In genomic region chr11:27705873-27706820, GRCh38 we compare ENCODE assay signal across 8 cellular contexts. TPM values are rescaled to one million over a fixed set of nuclear protein-coding genes. Genes with fewer than 3 reads are reported as not detected.
DNase-seq lines count a peak whose midpoint lies in the region; ATAC-seq and TF ChIP-seq lines count a peak whose summit lies in the region.

No MANE protein-coding gene starts in this region.

- H3K4me3 ChIP-seq in BJ (ENCODE audit: low read depth, low read length) = no peak overlapping the region
- H3K4me3 ChIP-seq in PC-9 = no peak overlapping the region
- no peak overlapping the region for H3K4me3 ChIP-seq in ovary

- no peaks in the 10 kb centered on the region for H4K20me1 ChIP-seq in PC-9 (ENCODE audit: insufficient read depth)

- no peaks in the 10 kb centered on the region for H3K9me2 ChIP-seq in PC-9 (ENCODE audit: insufficient read depth)

- peak; percentile 60 for TF ChIP-seq CTCF in BJ (IDR thresholded peaks at IDR 0.05; ENCODE audit: insufficient read depth, low read depth, low read length)
- TF ChIP-seq CTCF in PC-9 (conservative IDR thresholded peaks at IDR 0.05) = peak; percentile 80
- TF ChIP-seq CTCF in ovary (IDR thresholded peaks at IDR 0.05) = no peak

- TF ChIP-seq POLR2A in ovary (IDR thresholded peaks at IDR 0.05) = no peak

- no peaks in the 10 kb centered on the region for H3F3A ChIP-seq in PC-9 (ENCODE audit: insufficient read depth, low read depth)

- H3K79me2 ChIP-seq in PC-9 (ENCODE audit: low read depth) = no peaks in the 10 kb centered on the region

- POLR2A ChIA-PET in BJ (lab: Charles Lee) = interaction anchor here (1.3 kb wide), 1 partner anchor 11 kb away, joined by 5 read pairs; no protein-coding TSS in a partner anchor
- POLR2A ChIA-PET in PC-9 (lab: Charles Lee; ENCODE audit: unreplicated experiment) = interaction anchor here (0.6 kb wide), 1 partner anchor 637 kb away, joined by 3 read pairs; no protein-coding TSS in a partner anchor

- H3K27me3 ChIP-seq in BJ (ENCODE audit: control insufficient read depth, insufficient read depth, low read length) = no peaks in the 10 kb centered on the region
- peaks cover 11% of the 10 kb centered on the region; the same call in 1 of the 2 replicates for H3K27me3 ChIP-seq in PC-9 (ENCODE audit: insufficient read depth, low read depth)
- no peaks in the 10 kb centered on the region for H3K27me3 ChIP-seq in ovary

- ATAC-seq in GM18867 (IDR thresholded peaks at IDR 0.05; ENCODE audit: unreplicated experiment) (peak; percentile 84), HG02885 (IDR thresholded peaks at IDR 0.05; ENCODE audit: poor library complexity, unreplicated experiment) (peak; percentile 79)

- DNase-seq in BJ (ENCODE audit: low read depth) = no peak
- peak in 1 of 2 experiments; percentile 14 for DNase-seq in PC-9
- peak; percentile 21 for DNase-seq in glomerular visceral epithelial cell (ENCODE audit: extremely low spot score)
- DNase-seq in effector CD8-positive, alpha-beta T cell (lab: John Stamatoyannopoulos, UW) = no peak
- no peak for DNase-seq in ovary
- no peak for DNase-seq in NK-92 (lab: John Stamatoyannopoulos, UW; ENCODE audit: unreplicated experiment)

- H2AFZ ChIP-seq in PC-9 = no peak overlapping the region

- H3K4me1 ChIP-seq in PC-9 (replicated peaks; ENCODE audit: insufficient read depth) = peaks cover 2% of the 10 kb centered on the region; the same call in 1 of the 2 replicates
- peaks cover 3% of the 10 kb centered on the region for H3K4me1 ChIP-seq in ovary (ENCODE audit: insufficient read depth)

- no TSS peak for BruUV-seq in PC-9 (replicated peaks; lab: Mats Ljungman, UMichigan)

- WGBS in ovary, 3 donors = 27 to 30% (median 28%) methylated on average over 5 of the region's 5 CpGs

- no peak for TF ChIP-seq EP300 in ovary (IDR thresholded peaks at IDR 0.05)

- H3K27ac ChIP-seq in PC-9 = no peak overlapping the region
- no peak overlapping the region for H3K27ac ChIP-seq in ovary

- H3K36me3 ChIP-seq in BJ (ENCODE audit: control insufficient read depth, insufficient read depth, low read length) = no peaks in the 10 kb centered on the region
- H3K36me3 ChIP-seq in PC-9 (ENCODE audit: low read depth) = no peaks in the 10 kb centered on the region
- no peaks in the 10 kb centered on the region for H3K36me3 ChIP-seq in ovary

- CTCF ChIA-PET in BJ (lab: Yijun Ruan, JAX) (interaction anchor here (1.0 to 2.0 kb wide), 8 partner anchors 9 to 1446 kb away, joined by 3 to 15 read pairs (median 4); no protein-coding TSS in a partner anchor), PC-9 (lab: Charles Lee) (no interaction called here)

- H3K9me3 ChIP-seq in PC-9 (ENCODE audit: insufficient read depth, low read depth) (no peaks in the 10 kb centered on the region), ovary (no peaks in the 10 kb centered on the region)

- intact Hi-C loops in PC-9 (cut with micrococcal nuclease; ENCODE audit: unreplicated experiment) = no loop called here
- intact Hi-C loops in ovary (cut with DNase I) = no loop called here

- H3K4me2 ChIP-seq in PC-9 = no peak overlapping the region

RNA-seq across cellular contexts. Expression of gene BDNF, which starts 5.9 kb away (rescaled TPM):
- polyA plus RNA-seq in BJ (2011; rRNA removed) = 47.4 and 62.6 TPM in 2 replicates
- polyA minus RNA-seq in BJ (2011; rRNA and poly(A)+ RNA removed) = 40.8 and 46.9 TPM in 2 replicates
- 5.4 TPM in 2 replicates for total RNA-seq in PC-9 (2021)
- total RNA-seq in ovary = 1 to 10 TPM in 2 of 7 donors, under 1 TPM in 4, not detected in 1; 0.10 to 2.6 (median 0.50) TPM
- under 1 TPM; 0.77 to 1.00 TPM for polyA plus RNA-seq in ovary

Comparison
In these comparisons a context has a peak if more than half of its experiments do, and no peak if none do; other contexts are left out.
1. CTCF ChIP-seq: peak in BJ (single experiment) and PC-9 (single experiment); none in ovary (0 of 3).